In the genomic region with DNA sequence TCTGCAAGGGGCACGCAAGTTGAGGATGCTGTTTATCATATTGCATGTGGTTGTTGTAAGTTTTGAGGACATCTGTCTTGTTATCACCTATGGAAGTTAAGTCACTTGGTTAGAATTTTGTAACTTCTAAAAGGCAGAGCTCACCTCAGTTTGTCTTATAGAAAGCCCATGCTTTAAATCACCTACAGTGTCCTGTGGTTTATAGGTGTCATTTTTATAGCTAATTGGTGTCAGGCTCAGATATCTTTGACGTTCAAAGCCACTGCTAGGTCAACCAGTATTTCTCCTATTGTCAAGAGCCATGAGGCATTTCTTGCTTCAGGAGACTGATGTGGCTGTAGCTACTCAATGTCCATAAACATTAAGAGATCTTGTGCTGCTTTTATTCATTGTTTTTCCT, we compare ENCODE assay signal across 19 cellular contexts.
"Had no signal": no experiment of that assay in that cellular context is flagged by ENCODE, and none has a peak within 500 bp of the region (broad histone marks: within the 10 kb centered on the region; RNA-seq: fewer than 3 reads in every experiment).

No MANE protein-coding gene starts in this region.

- H3K9me3 ChIP-seq: colonic mucosa, esophagus muscularis mucosa, gastroesophageal sphincter, heart left ventricle, spleen, tibial nerve had no signal

- ATAC-seq: activated CD4-positive, alpha-beta T cell treated with anti-CD3 and anti-CD28 coated beads for 36 hours; gastroesophageal sphincter; naive thymus-derived CD8-positive, alpha-beta T cell had no signal

- H3K27me3 Mint-ChIP-seq: brain had no signal

- H3K4me3 ChIP-seq: colonic mucosa, esophagus muscularis mucosa, gastroesophageal sphincter, heart left ventricle, spleen, tibial nerve had no signal

- H3K27ac Mint-ChIP-seq: activated CD4-positive, alpha-beta T cell treated with anti-CD3 and anti-CD28 coated beads for 36 hours; activated naive CD8-positive, alpha-beta T cell treated with anti-CD3 and anti-CD28 coated beads for 36 hours; naive thymus-derived CD8-positive, alpha-beta T cell had no signal

- H3K27ac ChIP-seq: colonic mucosa, esophagus muscularis mucosa, gastroesophageal sphincter, WERI-Rb-1 had no signal

- H3K9me3 Mint-ChIP-seq: activated naive CD8-positive, alpha-beta T cell treated with anti-CD3 and anti-CD28 coated beads for 36 hours; naive thymus-derived CD8-positive, alpha-beta T cell had no signal

- H3K36me3 ChIP-seq: colonic mucosa had no signal

- H3K27me3 ChIP-seq: colonic mucosa, esophagus muscularis mucosa, gastroesophageal sphincter, heart left ventricle, spleen, tibial nerve had no signal

- H3K4me3 Mint-ChIP-seq: activated CD4-positive, alpha-beta T cell treated with anti-CD3 and anti-CD28 coated beads for 36 hours; activated naive CD8-positive, alpha-beta T cell treated with anti-CD3 and anti-CD28 coated beads for 36 hours; brain; naive thymus-derived CD8-positive, alpha-beta T cell had no signal

- H3K36me3 Mint-ChIP-seq: activated naive CD8-positive, alpha-beta T cell treated with anti-CD3 and anti-CD28 coated beads for 36 hours; naive thymus-derived CD8-positive, alpha-beta T cell had no signal

- H3K4me1 ChIP-seq: colonic mucosa had no signal

- H3K4me1 Mint-ChIP-seq: activated CD4-positive, alpha-beta T cell treated with anti-CD3 and anti-CD28 coated beads for 36 hours; activated naive CD8-positive, alpha-beta T cell treated with anti-CD3 and anti-CD28 coated beads for 36 hours had no signal

- DNase-seq: activated CD4-positive, alpha-beta T cell treated with anti-CD3 and anti-CD28 coated beads for 36 hours; activated CD4-positive, alpha-beta T cell treated with anti-CD3 and anti-CD28 coated beads, Interleukin-2, amount 50 U/mL, for 48 hours; activated naive CD4-positive, alpha-beta T cell; activated naive CD8-positive, alpha-beta T cell treated with anti-CD3 and anti-CD28 coated beads for 36 hours; amygdala; central memory CD4-positive, alpha-beta T cell; colonic mucosa; heart left ventricle; mesendoderm; naive thymus-derived CD8-positive, alpha-beta T cell; posterior cingulate gyrus; retina; spleen; stimulated activated naive CD4-positive, alpha-beta T cell had no signal
